Comparison of ENCODE assay signal across 9 cellular contexts in the genomic region with DNA sequence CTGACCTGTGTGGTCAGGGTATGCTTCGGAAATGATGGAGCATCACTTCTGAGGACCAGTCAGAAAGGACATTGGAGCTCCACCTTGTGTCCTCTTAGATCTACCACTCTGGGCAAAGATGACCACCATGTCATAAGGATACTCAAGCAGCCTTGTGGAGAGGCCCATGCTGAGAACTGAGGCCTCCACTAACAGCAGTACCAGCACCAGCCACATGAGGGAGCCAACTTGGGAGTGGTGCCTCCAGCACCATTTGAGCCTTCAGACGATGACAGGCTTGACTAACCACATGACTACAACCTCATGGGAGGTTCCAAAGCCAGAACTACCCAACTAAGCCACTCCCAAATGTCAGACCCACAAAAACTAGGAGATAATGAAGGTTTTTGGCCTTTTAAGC.
DNase-seq lines count a peak whose midpoint lies in the region; ATAC-seq and TF ChIP-seq lines count a peak whose summit lies in the region.
"Had no signal": no experiment of that assay in that cellular context is flagged by ENCODE, and none has a peak within 500 bp of the region (broad histone marks: within the 10 kb centered on the region; RNA-seq: fewer than 3 reads in every experiment).

No MANE protein-coding gene starts in this region.

- H3K4me1 ChIP-seq in colonic mucosa = no peaks in the 10 kb centered on the region
- H3K4me1 ChIP-seq in smooth muscle cell (ENCODE audit: low read depth) = no peaks in the 10 kb centered on the region
- H3K4me1 ChIP-seq: BLaER1 had no signal

- DNase-seq in NCI-H1417 (lab: John Stamatoyannopoulos, UW) = peak; percentile 4 to 23 (median 10)
- no peak for DNase-seq in NCI-H1417 treated with DMSO at 0.1 percent for 48 hours (lab: John Stamatoyannopoulos, UW)
- peak; percentile 64 for DNase-seq in HK-2 (ENCODE audit: unreplicated experiment)
- DNase-seq in SK-MEL-5 (ENCODE audit: low read depth, low spot score) = peak; percentile 89
- DNase-seq in colonic mucosa = peak; percentile 44
- no peak for DNase-seq in smooth muscle cell (lab: John Stamatoyannopoulos, UW; ENCODE audit: unreplicated experiment)
- no peak for DNase-seq in LoVo (ENCODE audit: low spot score)

- no peaks in the 10 kb centered on the region for H3K36me3 ChIP-seq in colonic mucosa
- H3K36me3 ChIP-seq in smooth muscle cell (ENCODE audit: low read depth) = no peaks in the 10 kb centered on the region
- H3K36me3 ChIP-seq: BLaER1 had no signal

- H3K36me3 Mint-ChIP-seq in stimulated activated memory B cell treated with anti-CD40 and anti-IgM and Interleukin-4, amounts not matched to agents 10 μg/mL and 1 μg/mL and 100 μg/mL, for 72 hours = no peaks in the 10 kb centered on the region

- H3K4me3 Mint-ChIP-seq in stimulated activated memory B cell treated with anti-CD40 and anti-IgM and Interleukin-4, amounts not matched to agents 10 μg/mL and 1 μg/mL and 100 μg/mL, for 72 hours = no peak overlapping the region

- no peaks in the 10 kb centered on the region for H3F3A ChIP-seq in smooth muscle cell (ENCODE audit: low read depth)

- H3K4me2 ChIP-seq in smooth muscle cell = no peak overlapping the region
- H3K4me2 ChIP-seq: BLaER1 had no signal

- no peak overlapping the region for H2AFZ ChIP-seq in smooth muscle cell (ENCODE audit: low read depth)

- intact Hi-C loops in colonic mucosa (cut with DNase I) = no loop called here

- no peaks in the 10 kb centered on the region for H3K27me3 ChIP-seq in colonic mucosa
- no peaks in the 10 kb centered on the region for H3K27me3 ChIP-seq in smooth muscle cell (ENCODE audit: low read depth)
- H3K27me3 ChIP-seq: BLaER1 had no signal

- H3K4me1 Mint-ChIP-seq in stimulated activated memory B cell treated with anti-CD40 and anti-IgM and Interleukin-4, amounts not matched to agents 10 μg/mL and 1 μg/mL and 100 μg/mL, for 72 hours = no peaks in the 10 kb centered on the region

- H3K27me3 Mint-ChIP-seq in stimulated activated memory B cell treated with anti-CD40 and anti-IgM and Interleukin-4, amounts not matched to agents 10 μg/mL and 1 μg/mL and 100 μg/mL, for 72 hours = peaks cover 31% of the 10 kb centered on the region

- no peaks in the 10 kb centered on the region for H3K79me2 ChIP-seq in smooth muscle cell (ENCODE audit: low read depth)

- H3K27ac Mint-ChIP-seq in stimulated activated memory B cell treated with anti-CD40 and anti-IgM and Interleukin-4, amounts not matched to agents 10 μg/mL and 1 μg/mL and 100 μg/mL, for 72 hours = no peak overlapping the region

- H3K27ac ChIP-seq in colonic mucosa (no peak overlapping the region), smooth muscle cell (ENCODE audit: low read depth) (no peak overlapping the region)
- H3K27ac ChIP-seq: BLaER1 had no signal

- 72% methylated on average over 2 of the region's 2 CpGs for WGBS in smooth muscle cell (ENCODE audit: low lambda C conversion rate)

- ATAC-seq in stimulated activated memory B cell treated with anti-CD40 and anti-IgM and Interleukin-4, amounts not matched to agents 10 μg/mL and 1 μg/mL and 100 μg/mL, for 72 hours = no peak

- H3K4me3 ChIP-seq in colonic mucosa (no peak overlapping the region), smooth muscle cell (no peak overlapping the region)
- H3K4me3 ChIP-seq: BLaER1 had no signal

- peaks cover 3% of the 10 kb centered on the region for H3K9me3 Mint-ChIP-seq in stimulated activated memory B cell treated with anti-CD40 and anti-IgM and Interleukin-4, amounts not matched to agents 10 μg/mL and 1 μg/mL and 100 μg/mL, for 72 hours

- in situ Hi-C loops in SK-MEL-5 (cut with HindIII; ENCODE audit: low pct_unique_long_range_greater_than_20kb, low sequenced_read_pairs) = no loop called here

- peak; percentile 37 for TF ChIP-seq CTCF in colonic mucosa (IDR thresholded peaks at IDR 0.05)
- peak; percentile 47 for TF ChIP-seq CTCF in smooth muscle cell (IDR thresholded peaks at IDR 0.05; ENCODE audit: borderline replicate concordance, insufficient read depth, poor library complexity, severe bottlenecking)

- no peaks in the 10 kb centered on the region for H4K20me1 ChIP-seq in smooth muscle cell (ENCODE audit: low read depth)
- H4K20me1 ChIP-seq: BLaER1 had no signal

- H3K9ac ChIP-seq in colonic mucosa (ENCODE audit: low read depth in 2 of 2, low read length in 2 of 2) = no peak overlapping the region
- no peak overlapping the region for H3K9ac ChIP-seq in smooth muscle cell (ENCODE audit: low read depth)
- H3K9ac ChIP-seq: BLaER1 had no signal

- H3K9me3 ChIP-seq in colonic mucosa (no peaks in the 10 kb centered on the region), smooth muscle cell (replicated peaks; ENCODE audit: low read depth) (no peaks in the 10 kb centered on the region)
- H3K9me3 ChIP-seq: BLaER1 had no signal

Comparison
In these comparisons a context has a peak if more than half of its experiments do, and no peak if none do; other contexts are left out.
1. DNase-seq: peak in NCI-H1417 (3 of 3), HK-2 (single experiment), SK-MEL-5 (single experiment) and colonic mucosa (single experiment); none in NCI-H1417 treated with DMSO at 0.1 percent for 48 hours (single experiment), smooth muscle cell (single experiment) and LoVo (single experiment).